1 cellular context compared by ENCODE assay signal in the genomic region with DNA sequence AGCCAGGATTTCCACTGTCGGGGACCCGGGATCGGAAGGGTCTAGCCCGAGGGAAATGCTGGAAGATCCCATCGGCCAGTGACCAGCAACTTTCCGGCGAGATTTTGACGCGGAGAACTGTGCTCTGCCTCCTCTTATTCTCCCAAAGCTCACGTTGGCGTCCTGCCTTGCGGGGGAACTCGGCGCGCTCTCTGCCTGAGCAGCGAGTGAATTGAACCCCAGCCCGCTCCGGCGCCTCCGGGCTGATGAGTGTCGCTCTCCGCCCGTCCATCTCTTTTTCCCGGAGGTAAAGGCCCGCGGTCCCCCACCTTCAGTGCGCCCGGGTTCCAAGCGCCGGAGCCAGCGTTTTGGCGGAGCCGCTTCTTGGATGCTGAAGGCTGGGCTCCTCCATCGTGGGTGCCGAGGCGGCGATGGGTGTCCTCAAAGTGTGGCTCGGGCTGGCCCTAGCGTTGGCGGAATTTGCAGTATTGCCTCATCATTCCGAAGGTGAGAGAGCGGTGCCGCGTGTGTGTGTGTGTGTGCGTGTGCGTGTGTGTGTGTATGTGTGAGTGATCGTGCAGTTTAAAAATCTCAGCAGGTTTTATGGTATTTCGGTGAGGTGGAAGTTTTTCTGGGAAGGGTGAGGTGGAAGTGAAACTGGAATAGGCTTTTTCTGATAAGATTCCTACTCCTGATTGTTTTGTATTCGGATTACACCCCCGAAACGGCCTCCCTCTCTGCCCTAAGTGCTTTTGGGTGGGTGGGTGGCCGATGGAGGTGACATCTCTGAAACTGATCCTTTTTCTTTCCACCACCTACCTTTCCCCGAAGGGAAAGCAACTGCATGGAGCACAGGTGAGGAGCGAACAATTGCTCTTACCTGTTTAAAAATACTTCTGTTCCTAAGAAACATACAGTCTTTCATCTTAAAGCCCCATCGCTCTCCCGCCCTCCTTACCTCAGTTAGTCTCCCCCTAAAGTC.
TF ChIP-seq lines count a peak whose summit lies in the region.

No MANE protein-coding gene starts in this region.

TF ChIP-seq in HEK293, 187 proteins besides CTCF, POLR2A, EP300 and RAD21 (continued from another document):
- TF ChIP-seq ZNF354C (tag by site-specific recombination; IDR thresholded peaks at IDR 0.05; ENCODE audit: borderline replicate concordance, low read depth) (no peak), BCL11B (tag by site-specific recombination; IDR thresholded peaks at IDR 0.05; ENCODE audit: low read depth) (no peak), GLI2 (tag by site-specific recombination; IDR thresholded peaks at IDR 0.05; ENCODE audit: borderline replicate concordance, low read depth) (no peak), ZBTB21 (tag by site-specific recombination; IDR thresholded peaks at IDR 0.05) (0 out of 2 replicates have a peak, but pooled peaks have one; percentile 43), ZBTB17 (tag by site-specific recombination; IDR thresholded peaks at IDR 0.05) (no peak), ZNF335 (tag by site-specific recombination; conservative IDR thresholded peaks at IDR 0.05) (peak; percentile 83), ZNF596 (tag by site-specific recombination; IDR thresholded peaks at IDR 0.05) (no peak), ZNF266 (tag by site-specific recombination; IDR thresholded peaks at IDR 0.05; ENCODE audit: low read depth) (no peak), KLF10 (tag by site-specific recombination; IDR thresholded peaks at IDR 0.05) (no peak), ZNF146 (tag by site-specific recombination; IDR thresholded peaks at IDR 0.05) (no peak), ZNF600 (tag by site-specific recombination; IDR thresholded peaks at IDR 0.05) (no peak), BCL11A (tag by site-specific recombination; IDR thresholded peaks at IDR 0.05; ENCODE audit: low read depth) (no peak), ZNF174 (tag by site-specific recombination; IDR thresholded peaks at IDR 0.05) (no peak), ZNF132 (tag by site-specific recombination; IDR thresholded peaks at IDR 0.05; ENCODE audit: borderline replicate concordance) (no peak)
- TF ChIP-seq, protein P1, sequence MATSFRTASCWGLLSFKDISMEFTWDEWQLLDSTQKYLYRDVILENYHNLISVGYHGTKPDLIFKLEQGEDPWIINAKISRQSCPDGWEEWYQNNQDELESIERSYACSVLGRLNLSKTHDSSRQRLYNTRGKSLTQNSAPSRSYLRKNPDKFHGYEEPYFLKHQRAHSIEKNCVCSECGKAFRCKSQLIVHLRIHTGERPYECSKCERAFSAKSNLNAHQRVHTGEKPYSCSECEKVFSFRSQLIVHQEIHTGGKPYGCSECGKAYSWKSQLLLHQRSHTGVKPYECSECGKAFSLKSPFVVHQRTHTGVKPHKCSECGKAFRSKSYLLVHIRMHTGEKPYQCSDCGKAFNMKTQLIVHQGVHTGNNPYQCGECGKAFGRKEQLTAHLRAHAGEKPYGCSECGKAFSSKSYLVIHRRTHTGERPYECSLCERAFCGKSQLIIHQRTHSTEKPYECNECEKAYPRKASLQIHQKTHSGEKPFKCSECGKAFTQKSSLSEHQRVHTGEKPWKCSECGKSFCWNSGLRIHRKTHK (tag by site-specific recombination; IDR thresholded peaks at IDR 0.05): no peak
- TF ChIP-seq, protein P2, sequence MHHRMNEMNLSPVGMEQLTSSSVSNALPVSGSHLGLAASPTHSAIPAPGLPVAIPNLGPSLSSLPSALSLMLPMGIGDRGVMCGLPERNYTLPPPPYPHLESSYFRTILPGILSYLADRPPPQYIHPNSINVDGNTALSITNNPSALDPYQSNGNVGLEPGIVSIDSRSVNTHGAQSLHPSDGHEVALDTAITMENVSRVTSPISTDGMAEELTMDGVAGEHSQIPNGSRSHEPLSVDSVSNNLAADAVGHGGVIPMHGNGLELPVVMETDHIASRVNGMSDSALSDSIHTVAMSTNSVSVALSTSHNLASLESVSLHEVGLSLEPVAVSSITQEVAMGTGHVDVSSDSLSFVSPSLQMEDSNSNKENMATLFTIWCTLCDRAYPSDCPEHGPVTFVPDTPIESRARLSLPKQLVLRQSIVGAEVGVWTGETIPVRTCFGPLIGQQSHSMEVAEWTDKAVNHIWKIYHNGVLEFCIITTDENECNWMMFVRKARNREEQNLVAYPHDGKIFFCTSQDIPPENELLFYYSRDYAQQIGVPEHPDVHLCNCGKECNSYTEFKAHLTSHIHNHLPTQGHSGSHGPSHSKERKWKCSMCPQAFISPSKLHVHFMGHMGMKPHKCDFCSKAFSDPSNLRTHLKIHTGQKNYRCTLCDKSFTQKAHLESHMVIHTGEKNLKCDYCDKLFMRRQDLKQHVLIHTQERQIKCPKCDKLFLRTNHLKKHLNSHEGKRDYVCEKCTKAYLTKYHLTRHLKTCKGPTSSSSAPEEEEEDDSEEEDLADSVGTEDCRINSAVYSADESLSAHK (tag by site-specific recombination; IDR thresholded peaks at IDR 0.05): 0 out of 2 replicates have a peak, but pooled peaks have one; percentile 17
- TF ChIP-seq, protein P3, sequence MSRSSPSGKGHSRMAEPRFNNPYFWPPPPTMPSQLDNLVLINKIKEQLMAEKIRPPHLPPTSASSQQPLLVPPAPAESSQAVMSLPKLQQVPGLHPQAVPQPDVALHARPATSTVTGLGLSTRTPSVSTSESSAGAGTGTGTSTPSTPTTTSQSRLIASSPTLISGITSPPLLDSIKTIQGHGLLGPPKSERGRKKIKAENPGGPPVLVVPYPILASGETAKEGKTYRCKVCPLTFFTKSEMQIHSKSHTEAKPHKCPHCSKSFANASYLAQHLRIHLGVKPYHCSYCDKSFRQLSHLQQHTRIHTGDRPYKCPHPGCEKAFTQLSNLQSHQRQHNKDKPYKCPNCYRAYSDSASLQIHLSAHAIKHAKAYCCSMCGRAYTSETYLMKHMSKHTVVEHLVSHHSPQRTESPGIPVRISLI (tag by site-specific recombination; IDR thresholded peaks at IDR 0.05): no peak
- TF ChIP-seq, protein P4, sequence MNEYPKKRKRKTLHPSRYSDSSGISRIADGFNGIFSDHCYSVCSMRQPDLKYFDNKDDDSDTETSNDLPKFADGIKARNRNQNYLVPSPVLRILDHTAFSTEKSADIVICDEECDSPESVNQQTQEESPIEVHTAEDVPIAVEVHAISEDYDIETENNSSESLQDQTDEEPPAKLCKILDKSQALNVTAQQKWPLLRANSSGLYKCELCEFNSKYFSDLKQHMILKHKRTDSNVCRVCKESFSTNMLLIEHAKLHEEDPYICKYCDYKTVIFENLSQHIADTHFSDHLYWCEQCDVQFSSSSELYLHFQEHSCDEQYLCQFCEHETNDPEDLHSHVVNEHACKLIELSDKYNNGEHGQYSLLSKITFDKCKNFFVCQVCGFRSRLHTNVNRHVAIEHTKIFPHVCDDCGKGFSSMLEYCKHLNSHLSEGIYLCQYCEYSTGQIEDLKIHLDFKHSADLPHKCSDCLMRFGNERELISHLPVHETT (tag by site-specific recombination; IDR thresholded peaks at IDR 0.05): peak; percentile 69; the same call in 1 of the 2 replicates
- TF ChIP-seq, protein P5, sequence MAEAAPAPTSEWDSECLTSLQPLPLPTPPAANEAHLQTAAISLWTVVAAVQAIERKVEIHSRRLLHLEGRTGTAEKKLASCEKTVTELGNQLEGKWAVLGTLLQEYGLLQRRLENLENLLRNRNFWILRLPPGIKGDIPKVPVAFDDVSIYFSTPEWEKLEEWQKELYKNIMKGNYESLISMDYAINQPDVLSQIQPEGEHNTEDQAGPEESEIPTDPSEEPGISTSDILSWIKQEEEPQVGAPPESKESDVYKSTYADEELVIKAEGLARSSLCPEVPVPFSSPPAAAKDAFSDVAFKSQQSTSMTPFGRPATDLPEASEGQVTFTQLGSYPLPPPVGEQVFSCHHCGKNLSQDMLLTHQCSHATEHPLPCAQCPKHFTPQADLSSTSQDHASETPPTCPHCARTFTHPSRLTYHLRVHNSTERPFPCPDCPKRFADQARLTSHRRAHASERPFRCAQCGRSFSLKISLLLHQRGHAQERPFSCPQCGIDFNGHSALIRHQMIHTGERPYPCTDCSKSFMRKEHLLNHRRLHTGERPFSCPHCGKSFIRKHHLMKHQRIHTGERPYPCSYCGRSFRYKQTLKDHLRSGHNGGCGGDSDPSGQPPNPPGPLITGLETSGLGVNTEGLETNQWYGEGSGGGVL (tag by site-specific recombination; IDR thresholded peaks at IDR 0.05): peak; percentile 85
